ENCODE assay signal across 1 cellular context in the genomic region with DNA sequence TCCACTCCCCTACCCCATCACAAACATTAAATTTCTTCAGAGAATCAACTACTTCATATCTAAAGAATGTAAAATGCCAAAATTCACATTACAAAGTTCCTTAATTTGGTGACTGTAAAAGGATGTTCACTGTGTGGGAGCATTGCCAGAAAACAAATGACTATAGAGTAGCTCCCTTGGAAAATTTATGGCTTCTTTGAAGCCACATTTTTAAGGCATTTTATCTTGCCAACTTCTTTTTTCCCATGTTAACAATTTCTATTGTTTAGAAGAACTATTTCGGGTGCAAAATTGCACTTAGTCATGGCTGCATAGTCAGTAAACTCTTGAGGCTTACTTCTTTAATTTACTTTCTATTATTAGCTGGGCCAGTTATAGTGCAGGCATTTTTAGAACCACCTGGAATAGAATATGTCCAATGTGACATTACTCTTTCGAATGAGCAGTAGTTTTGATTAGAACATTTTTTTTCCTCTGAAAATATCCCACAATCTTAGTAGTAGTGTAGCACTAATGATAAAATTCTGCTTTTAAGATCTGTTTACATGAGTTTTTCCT.
TF ChIP-seq lines count a peak whose summit lies in the region.

No MANE protein-coding gene starts in this region.

TF ChIP-seq in SK-N-SH treated with all-trans-retinoic acid at 6 μM for 48 hours, 23 proteins besides CTCF, POLR2A, EP300 and RAD21 (continued from another document):
- TF ChIP-seq, protein P1, sequence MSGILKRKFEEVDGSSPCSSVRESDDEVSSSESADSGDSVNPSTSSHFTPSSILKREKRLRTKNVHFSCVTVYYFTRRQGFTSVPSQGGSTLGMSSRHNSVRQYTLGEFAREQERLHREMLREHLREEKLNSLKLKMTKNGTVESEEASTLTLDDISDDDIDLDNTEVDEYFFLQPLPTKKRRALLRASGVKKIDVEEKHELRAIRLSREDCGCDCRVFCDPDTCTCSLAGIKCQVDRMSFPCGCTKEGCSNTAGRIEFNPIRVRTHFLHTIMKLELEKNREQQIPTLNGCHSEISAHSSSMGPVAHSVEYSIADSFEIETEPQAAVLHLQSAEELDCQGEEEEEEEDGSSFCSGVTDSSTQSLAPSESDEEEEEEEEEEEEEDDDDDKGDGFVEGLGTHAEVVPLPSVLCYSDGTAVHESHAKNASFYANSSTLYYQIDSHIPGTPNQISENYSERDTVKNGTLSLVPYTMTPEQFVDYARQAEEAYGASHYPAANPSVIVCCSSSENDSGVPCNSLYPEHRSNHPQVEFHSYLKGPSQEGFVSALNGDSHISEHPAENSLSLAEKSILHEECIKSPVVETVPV (CRISPR knock-in tag; IDR thresholded peaks at IDR 0.05) = no peak
